ENCODE assay signal across 8 cellular contexts in genomic region chr1:228037401-228038386, GRCh38. TPM values are rescaled to one million over a fixed set of nuclear protein-coding genes. Genes with fewer than 3 reads are reported as not detected.
DNase-seq lines count a peak whose midpoint lies in the region; ATAC-seq lines count a peak whose summit lies in the region.

No MANE protein-coding gene starts in this region.

- no peaks in the 10 kb centered on the region for H3K36me3 Mint-ChIP-seq in T-helper 17 cell (ENCODE audit: low read depth)

- H3K36me3 ChIP-seq in H7 (replicated peaks; ENCODE audit: control insufficient read depth, insufficient read depth, low read length), result no peaks in the 10 kb centered on the region

- H3K27ac Mint-ChIP-seq in T-helper 17 cell, result no peak overlapping the region

- H3K27me3 ChIP-seq in H7 (ENCODE audit: control insufficient read depth, insufficient read depth, low read length), result peaks cover 45% of the 10 kb centered on the region

- intact Hi-C loops in sciatic nerve (cut with DNase I), result no loop called here

- ATAC-seq in GM18502 (IDR thresholded peaks at IDR 0.05; ENCODE audit: poor library complexity, unreplicated experiment), result peak; percentile 85
- ATAC-seq in T-helper 17 cell, result peak; percentile 81
- no peak for ATAC-seq in sciatic nerve

- no peaks in the 10 kb centered on the region for H3K4me1 Mint-ChIP-seq in T-helper 17 cell

- H3K9me3 ChIP-seq in T-helper 17 cell (ENCODE audit: control insufficient read depth, low read length, poor library complexity, severe bottlenecking), result no peaks in the 10 kb centered on the region

- DNase-seq in H7 (peak; percentile 92), T-helper 17 cell (no peak), germinal center (ENCODE audit: low spot score) (peak; percentile 45), sciatic nerve (ENCODE audit: low spot score) (peak; percentile 38), NCI-H2029 treated with DMSO at 0.1 percent for 48 hours (lab: John Stamatoyannopoulos, UW) (no peak), SKM-1 (lab: John Stamatoyannopoulos, UW; ENCODE audit: unreplicated experiment) (no peak), Kasumi-1 (lab: John Stamatoyannopoulos, UW) (no peak)

- peaks cover 20% of the 10 kb centered on the region for H3K27me3 Mint-ChIP-seq in T-helper 17 cell

- peak overlapping the region; percentile 45 for H3K4me3 ChIP-seq in H7 (ENCODE audit: insufficient read depth, low read depth, low read length)

- H3K4me3 Mint-ChIP-seq in T-helper 17 cell, result peak overlapping the region; percentile 13

RNA-seq across cellular contexts. Expression of gene WNT3A, which starts 30.9 kb away (rescaled TPM):
- total RNA-seq in H7 (2014; rRNA removed; shearing (Covaris generic)), result 0.31 and 0.33 TPM in 2 replicates
- total RNA-seq in T-helper 17 cell (not detected), sciatic nerve (not detected)

RNA-seq across cellular contexts. Expression of gene ARF1, which starts 44.8 kb away (rescaled TPM):
- total RNA-seq in H7 (2014; rRNA removed; shearing (Covaris generic)), result 292 and 326 TPM in 2 replicates
- total RNA-seq in T-helper 17 cell (100 to 1,000 TPM; 325 to 382 TPM), sciatic nerve (251 TPM)

Comparison
In these comparisons a context has a peak if more than half of its experiments do, and no peak if none do; other contexts are left out.
1. DNase-seq: peak in H7 (single experiment), germinal center (single experiment) and sciatic nerve (single experiment); none in T-helper 17 cell (0 of 3), NCI-H2029 treated with DMSO at 0.1 percent for 48 hours (single experiment), SKM-1 (single experiment) and Kasumi-1 (0 of 2).